25 cellular contexts compared by ENCODE assay signal in genomic region chr4:88746186-88746585, GRCh38. TPM values are rescaled to one million over a fixed set of nuclear protein-coding genes. Genes with fewer than 3 reads are reported as not detected.
DNase-seq lines count a peak whose midpoint lies in the region; ATAC-seq and TF ChIP-seq lines count a peak whose summit lies in the region.
"Had no signal": no experiment of that assay in that cellular context is flagged by ENCODE, and none has a peak within 500 bp of the region (broad histone marks: within the 10 kb centered on the region; RNA-seq: fewer than 3 reads in every experiment).

No MANE protein-coding gene starts in this region.

- TF ChIP-seq CTCF in CD4-positive, alpha-beta T cell (IDR thresholded peaks at IDR 0.05), result no peak

- 45% methylated on average over 5 of the region's 5 CpGs for WGBS in right cardiac atrium

- H3K27ac Mint-ChIP-seq in CD4-positive, alpha-beta T cell, result no peak overlapping the region
- H3K27ac Mint-ChIP-seq: activated CD8-positive, alpha-beta memory T cell treated with anti-CD3 and anti-CD28 coated beads, Interleukin-2, amount 10 ng/mL, durations not matched to agents 7 days and 5 days; activated naive CD4-positive, alpha-beta T cell treated with anti-CD3 and anti-CD28 coated beads, Interleukin-2, amount 10 ng/mL, durations not matched to agents 7 days and 5 days; activated T-cell treated with anti-CD3 and anti-CD28 coated beads, Interleukin-2, amount 50 U/mL, for 72 hours had no signal

- H3K4me3 ChIP-seq in right cardiac atrium (ENCODE audit: low read length) (no peak overlapping the region), subcutaneous abdominal adipose tissue (ENCODE audit: low read depth in 1 of 5, low read length in 5 of 5) (no peak overlapping the region)

- POLR2A ChIA-PET in CD4-positive, alpha-beta T cell (lab: Charles Lee), result interaction anchor here (1.3 kb wide), 1 partner anchor 9 kb away, joined by 6 read pairs; no protein-coding TSS in a partner anchor

- peak overlapping the region in 1 of 5 donors; percentile 28 for H3K9ac ChIP-seq in subcutaneous abdominal adipose tissue (ENCODE audit: low read length in 5 of 5)

- no peak overlapping the region for H3K4me3 Mint-ChIP-seq in CD4-positive, alpha-beta T cell
- H3K4me3 Mint-ChIP-seq: activated CD8-positive, alpha-beta memory T cell treated with anti-CD3 and anti-CD28 coated beads, Interleukin-2, amount 10 ng/mL, durations not matched to agents 7 days and 5 days; activated naive CD4-positive, alpha-beta T cell treated with anti-CD3 and anti-CD28 coated beads, Interleukin-2, amount 10 ng/mL, durations not matched to agents 7 days and 5 days; activated T-cell treated with anti-CD3 and anti-CD28 coated beads, Interleukin-2, amount 50 U/mL, for 72 hours; HFFc6 had no signal

- no peaks in the 10 kb centered on the region for H3K9me3 Mint-ChIP-seq in CD4-positive, alpha-beta T cell
- H3K9me3 Mint-ChIP-seq: activated naive CD4-positive, alpha-beta T cell treated with anti-CD3 and anti-CD28 coated beads, Interleukin-2, amount 10 ng/mL, durations not matched to agents 7 days and 5 days; activated T-cell treated with anti-CD3 and anti-CD28 coated beads, Interleukin-2, amount 50 U/mL, for 72 hours; HFFc6 had no signal

- H3K27ac ChIP-seq in caudate nucleus (ENCODE audit: low read depth, low read length), result peak overlapping the region; percentile 73
- peak overlapping the region; percentile 23 for H3K27ac ChIP-seq in right cardiac atrium (ENCODE audit: low read length)
- H3K27ac ChIP-seq in subcutaneous abdominal adipose tissue (ENCODE audit: low read depth, low read length), result peak overlapping the region; percentile 79
- H3K27ac ChIP-seq in CD4-positive, alpha-beta T cell (ENCODE audit: low read depth, low read length), result no peak overlapping the region

- no peaks in the 10 kb centered on the region for H3K27me3 Mint-ChIP-seq in CD4-positive, alpha-beta T cell
- H3K27me3 Mint-ChIP-seq: activated CD8-positive, alpha-beta memory T cell treated with anti-CD3 and anti-CD28 coated beads, Interleukin-2, amount 10 ng/mL, durations not matched to agents 7 days and 5 days; activated naive CD4-positive, alpha-beta T cell treated with anti-CD3 and anti-CD28 coated beads, Interleukin-2, amount 10 ng/mL, durations not matched to agents 7 days and 5 days had no signal

- intact Hi-C loops in right cardiac atrium (cut with DNase I), result no loop called here
- intact Hi-C loops in CD4-positive, alpha-beta T cell (cut with DNase I, micrococcal nuclease), result no loop called here

- H3K9me3 ChIP-seq in right cardiac atrium (ENCODE audit: control insufficient read depth, low read length) (no peaks in the 10 kb centered on the region), subcutaneous abdominal adipose tissue (ENCODE audit: control insufficient read depth in 5 of 5, low read length in 5 of 5) (no peaks in the 10 kb centered on the region)
- H3K9me3 ChIP-seq in CD4-positive, alpha-beta T cell (ENCODE audit: control insufficient read depth, low read length), result no peaks in the 10 kb centered on the region

- CTCF ChIA-PET in CD4-positive, alpha-beta T cell (lab: Charles Lee), result no interaction called here

- H3K27me3 ChIP-seq in right cardiac atrium (ENCODE audit: control insufficient read depth, insufficient read depth) (no peaks in the 10 kb centered on the region), subcutaneous abdominal adipose tissue (ENCODE audit: control insufficient read depth in 5 of 5, insufficient read depth in 4 of 5, low read length in 5 of 5) (no peaks in the 10 kb centered on the region)
- H3K27me3 ChIP-seq in CD4-positive, alpha-beta T cell (ENCODE audit: control insufficient read depth, insufficient read depth, low read length), result no peaks in the 10 kb centered on the region

- peak in 1 of 2 donors; percentile 7 for ATAC-seq in right cardiac atrium
- ATAC-seq in GM18870 (IDR thresholded peaks at IDR 0.05; ENCODE audit: unreplicated experiment), result no peak
- no peak for ATAC-seq in HG03280 (IDR thresholded peaks at IDR 0.05; ENCODE audit: unreplicated experiment)
- no peak for ATAC-seq in CD4-positive, alpha-beta T cell (ENCODE audit: poor library complexity)
- ATAC-seq: activated CD8-positive, alpha-beta memory T cell treated with anti-CD3 and anti-CD28 coated beads, Interleukin-2, amount 10 ng/mL, durations not matched to agents 7 days and 5 days; activated T-cell treated with anti-CD3 and anti-CD28 coated beads, Interleukin-2, amount 50 U/mL, for 72 hours; PC-3; stimulated activated naive CD8-positive, alpha-beta T cell treated with anti-CD3 and anti-CD28 coated beads, Interleukin-15, Interleukin-2, amounts not matched to agents 100 U/mL and 50 U/mL, for 24 hours had no signal

- H3K4me1 Mint-ChIP-seq in CD4-positive, alpha-beta T cell (ENCODE audit: low read depth), result no peaks in the 10 kb centered on the region
- H3K4me1 Mint-ChIP-seq: activated CD8-positive, alpha-beta memory T cell treated with anti-CD3 and anti-CD28 coated beads, Interleukin-2, amount 10 ng/mL, durations not matched to agents 7 days and 5 days; activated naive CD4-positive, alpha-beta T cell treated with anti-CD3 and anti-CD28 coated beads, Interleukin-2, amount 10 ng/mL, durations not matched to agents 7 days and 5 days had no signal

- peaks cover 43% of the 10 kb centered on the region for H3K36me3 Mint-ChIP-seq in CD4-positive, alpha-beta T cell (ENCODE audit: low read depth)
- H3K36me3 Mint-ChIP-seq: activated CD8-positive, alpha-beta memory T cell treated with anti-CD3 and anti-CD28 coated beads, Interleukin-2, amount 10 ng/mL, durations not matched to agents 7 days and 5 days had no signal

- in situ Hi-C loops in G401 (cut with HindIII; ENCODE audit: low sequenced_read_pairs), result no loop called here

- DNase-seq in G401 (ENCODE audit: low spot score) (peak; percentile 40), caudate nucleus (lab: John Stamatoyannopoulos, UW) (no peak), right cardiac atrium (no peak), kidney tubule cell (ENCODE audit: low spot score) (no peak)
- DNase-seq in CD4-positive, alpha-beta T cell, result no peak
- DNase-seq: activated CD4-positive, alpha-beta T cell treated with anti-CD3 and anti-CD28 coated beads, Interleukin-2, amount 50 U/mL, for 1 hour; activated CD8-positive, alpha-beta memory T cell treated with anti-CD3 and anti-CD28 coated beads, Interleukin-2, amount 10 ng/mL, durations not matched to agents 7 days and 5 days; activated naive CD4-positive, alpha-beta T cell treated with anti-CD3 and anti-CD28 coated beads, Interleukin-2, amount 10 ng/mL, durations not matched to agents 7 days and 5 days; activated T-cell treated with anti-CD3 and anti-CD28 coated beads, Interleukin-2, amount 50 U/mL, for 72 hours; aorta; Calu3; effector CD4-positive, alpha-beta T cell; foreskin fibroblast; HFFc6; KG1; midbrain; NCI-H146; NCI-H524; PC-3; SHP77; stimulated activated CD4-positive, alpha-beta T cell treated with anti-CD3 and anti-CD28 coated beads, Interleukin-15, amount 100 ng/mL, for 24 hours; stimulated activated naive CD8-positive, alpha-beta T cell treated with anti-CD3 and anti-CD28 coated beads, Interleukin-15, Interleukin-2, amounts not matched to agents 100 U/mL and 50 U/mL, for 24 hours had no signal

- H3K4me1 ChIP-seq in right cardiac atrium (ENCODE audit: control insufficient read depth, insufficient read depth, low read length) (peaks cover 7% of the 10 kb centered on the region), subcutaneous abdominal adipose tissue (ENCODE audit: control insufficient read depth in 5 of 5, insufficient read depth in 5 of 5, low read length in 5 of 5) (peaks cover 3 to 24% (median 17%) of the 10 kb centered on the region in 5 donors)

- peaks cover 71 to 97% (median 79%) of the 10 kb centered on the region in 5 donors for H3K36me3 ChIP-seq in subcutaneous abdominal adipose tissue (ENCODE audit: control insufficient read depth in 5 of 5, insufficient read depth in 5 of 5, low read length in 5 of 5)

RNA-seq across cellular contexts. Expression of gene NAP1L5, which starts 48.6 kb away (rescaled TPM):
- 5.4 and 6.3 TPM in 2 replicates for total RNA-seq in G401 (2014; rRNA removed; shearing (Covaris generic))
- total RNA-seq in right cardiac atrium, result 10 to 100 TPM in 1 of 4 donors, 1 to 10 TPM in 3; 5.2 to 11.9 (median 6.3) TPM
- polyA plus RNA-seq in right cardiac atrium, result 12.9 TPM
- total RNA-seq in CD4-positive, alpha-beta T cell, result 10 to 100 TPM; 17.3 to 17.9 TPM
- total RNA-seq: Calu3, PC-3 had no signal
